26 cellular contexts compared by ENCODE assay signal in genomic region chr7:105478606-105479005, GRCh38.
"Had no signal": no experiment of that assay in that cellular context is flagged by ENCODE, and none has a peak within 500 bp of the region (broad histone marks: within the 10 kb centered on the region; RNA-seq: fewer than 3 reads in every experiment).

No MANE protein-coding gene starts in this region.

- FAIRE-seq: islet of Langerhans, keratinocyte had no signal

- H3K27ac ChIP-seq: colonic mucosa, dorsolateral prefrontal cortex, epithelial cell of prostate, esophagus squamous epithelium, gastrocnemius medialis, heart right ventricle, left lung, lower lobe of right lung had no signal

- H3K27me3 ChIP-seq: colonic mucosa, dorsolateral prefrontal cortex, esophagus squamous epithelium, gastrocnemius medialis, heart right ventricle, left lung had no signal

- ATAC-seq: esophagus mucosa; gastrocnemius medialis; heart right ventricle; left cardiac atrium; left lung; left ventricle myocardium superior; lower lobe of right lung; mucosa of descending colon; naive thymus-derived CD8-positive, alpha-beta T cell had no signal

- H3K4me1 ChIP-seq: colonic mucosa, esophagus squamous epithelium, gastrocnemius medialis, heart right ventricle, left lung, lower lobe of right lung had no signal

- H3K4me3 ChIP-seq: colonic mucosa, dorsolateral prefrontal cortex, esophagus squamous epithelium, gastrocnemius medialis, heart right ventricle, left lung, lower lobe of right lung, mucosa of descending colon had no signal

- H3K9me3 ChIP-seq: colonic mucosa, esophagus squamous epithelium, gastrocnemius medialis, heart right ventricle, left lung, lower lobe of right lung, mucosa of descending colon had no signal

- H3K36me3 ChIP-seq: colonic mucosa had no signal

- DNase-seq: colonic mucosa; cortex of kidney; dorsolateral prefrontal cortex; effector CD4-positive, alpha-beta T cell; effector memory CD4-positive, alpha-beta T cell; erythroblast; esophagus squamous epithelium; foreskin fibroblast; foreskin melanocyte; gastrocnemius medialis; glutamatergic neuron; head of caudate nucleus; heart right ventricle; hippocampal formation; left cardiac atrium; left lung; left ventricle myocardium superior; lower lobe of right lung; mammary epithelial cell; mucosa of descending colon; naive B cell; naive thymus-derived CD8-positive, alpha-beta T cell had no signal
